40 cellular contexts compared by ENCODE assay signal in genomic region chr4:23477905-23478304, GRCh38.
"Had no signal": no experiment of that assay in that cellular context is flagged by ENCODE, and none has a peak within 500 bp of the region (broad histone marks: within the 10 kb centered on the region; RNA-seq: fewer than 3 reads in every experiment).

No MANE protein-coding gene starts in this region.

- H3K4me3 ChIP-seq: adrenal gland, body of pancreas, breast epithelium, cardiac muscle cell had no signal

- H3K4me3 Mint-ChIP-seq: activated CD4-positive, alpha-beta memory T cell treated with anti-CD3 and anti-CD28 coated beads, Interleukin-2, amount 10 ng/mL, durations not matched to agents 7 days and 5 days; activated CD4-positive, alpha-beta T cell treated with anti-CD3 and anti-CD28 coated beads for 36 hours; activated CD4-positive, alpha-beta T cell treated with anti-CD3 and anti-CD28 coated beads, Interleukin-2, amount 10 ng/mL, durations not matched to agents 7 days and 5 days; activated naive CD4-positive, alpha-beta T cell treated with anti-CD3 and anti-CD28 coated beads for 36 hours; activated naive CD8-positive, alpha-beta T cell treated with anti-CD3 and anti-CD28 coated beads for 36 hours; activated T-cell treated with anti-CD3 and anti-CD28 coated beads, Interleukin-2, amount 50 U/mL, for 4 hours; activated T-cell treated with anti-CD3 and anti-CD28 coated beads, Interleukin-2, amount 50 U/mL, for 72 hours; activated T-helper 1 cell treated with anti-CD3 and anti-CD28 coated beads, Interleukin-12 subunit alpha, Interleukin-12 subunit beta, Interleukin-2, Interleukin-4 antibody, amounts not matched to agents 30 ng/mL and 10 ng/mL and 1 ng/mL, durations not matched to agents 14 hours and 24 hours and 36 hours; activated T-helper 17 cell treated with anti-CD3 and anti-CD28 coated beads, Interleukin-2, amount 50 U/mL, for 72 hours; central memory CD8-positive, alpha-beta T cell; T-helper 1 cell treated with Interleukin-12 subunit alpha and Interleukin-12 subunit beta and Interleukin-4 antibody, amounts not matched to agents 30 μg/mL and 1 μg/mL, for 36 hours; T-helper 2 cell treated with Interferon-gamma antibody and Interleukin-4, amounts not matched to agents 5 μg/mL and 100 μg/mL, for 36 hours; WTC11 had no signal

- H3K4me1 Mint-ChIP-seq: activated CD4-positive, alpha-beta memory T cell treated with anti-CD3 and anti-CD28 coated beads, Interleukin-2, amount 10 ng/mL, durations not matched to agents 7 days and 5 days; activated CD4-positive, alpha-beta T cell treated with anti-CD3 and anti-CD28 coated beads for 36 hours; activated CD4-positive, alpha-beta T cell treated with anti-CD3 and anti-CD28 coated beads, Interleukin-2, amount 10 ng/mL, durations not matched to agents 7 days and 5 days; activated naive CD8-positive, alpha-beta T cell treated with anti-CD3 and anti-CD28 coated beads for 36 hours; activated T-helper 17 cell treated with anti-CD3 and anti-CD28 coated beads, Interleukin-2, amount 50 U/mL, for 72 hours; central memory CD8-positive, alpha-beta T cell had no signal

- H3K36me3 ChIP-seq: adrenal gland, brain microvascular endothelial cell, breast epithelium, cardiac muscle cell, WERI-Rb-1 had no signal

- ATAC-seq: activated CD4-positive, alpha-beta T cell treated with anti-CD3 and anti-CD28 coated beads for 36 hours; activated CD4-positive, CD25-positive, alpha-beta regulatory T cell treated with anti-CD3 and anti-CD28 coated beads, Interleukin-2, amount 50 U/mL, for 24 hours; activated naive CD4-positive, alpha-beta T cell treated with anti-CD3 and anti-CD28 coated beads, Interleukin-2, amount 50 U/mL, for 72 hours; activated T-cell treated with anti-CD3 and anti-CD28 coated beads, Interleukin-2, amount 50 U/mL, for 4 hours; activated T-cell treated with anti-CD3 and anti-CD28 coated beads, Interleukin-2, amount 50 U/mL, for 72 hours; activated T-helper 17 cell treated with anti-CD3 and anti-CD28 coated beads, Interleukin-2, amount 50 U/mL, for 72 hours; body of pancreas had no signal

- H3K36me3 Mint-ChIP-seq: activated naive CD4-positive, alpha-beta T cell treated with anti-CD3 and anti-CD28 coated beads, Interleukin-2, amount 50 U/mL, for 72 hours; activated naive CD8-positive, alpha-beta T cell treated with anti-CD3 and anti-CD28 coated beads for 36 hours; WTC11 had no signal

- H3K9me3 Mint-ChIP-seq: activated CD4-positive, alpha-beta T cell treated with anti-CD3 and anti-CD28 coated beads, Interleukin-2, amount 10 ng/mL, durations not matched to agents 7 days and 5 days; activated T-helper 1 cell treated with anti-CD3 and anti-CD28 coated beads, Interleukin-12 subunit alpha, Interleukin-12 subunit beta, Interleukin-2, Interleukin-4 antibody, amounts not matched to agents 30 ng/mL and 10 ng/mL and 1 ng/mL, durations not matched to agents 14 hours and 24 hours and 36 hours; activated T-helper 17 cell treated with anti-CD3 and anti-CD28 coated beads, Interleukin-2, amount 50 U/mL, for 72 hours; T-helper 1 cell treated with Interleukin-12 subunit alpha and Interleukin-12 subunit beta and Interleukin-4 antibody, amounts not matched to agents 30 μg/mL and 1 μg/mL, for 36 hours; T-helper 2 cell treated with Interferon-gamma antibody and Interleukin-4, amounts not matched to agents 5 μg/mL and 100 μg/mL, for 36 hours had no signal

- H3K27me3 ChIP-seq: adrenal gland, body of pancreas, brain microvascular endothelial cell, breast epithelium, cardiac muscle cell had no signal

- H3K4me1 ChIP-seq: adrenal gland, body of pancreas, breast epithelium had no signal

- H3K27ac ChIP-seq: adrenal gland, body of pancreas, brain microvascular endothelial cell, breast epithelium, cardiac muscle cell, WERI-Rb-1 had no signal

- DNase-seq: activated CD4-positive, alpha-beta memory T cell treated with anti-CD3 and anti-CD28 coated beads, Interleukin-2, amount 10 ng/mL, durations not matched to agents 7 days and 5 days; activated CD4-positive, alpha-beta T cell treated with anti-CD3 and anti-CD28 coated beads for 1 hour; activated CD4-positive, alpha-beta T cell treated with anti-CD3 and anti-CD28 coated beads for 36 hours; activated CD4-positive, alpha-beta T cell treated with anti-CD3 and anti-CD28 coated beads for 48 hours; activated CD4-positive, alpha-beta T cell treated with anti-CD3 and anti-CD28 coated beads, Interleukin-2, amount 10 ng/mL, durations not matched to agents 7 days and 5 days; activated CD4-positive, alpha-beta T cell treated with anti-CD3 and anti-CD28 coated beads, Interleukin-2, amount 50 U/mL, for 48 hours; activated CD4-positive, CD25-positive, alpha-beta regulatory T cell; activated CD8-positive, alpha-beta memory T cell treated with anti-CD3 and anti-CD28 coated beads, Interleukin-2, amount 50 U/mL, for 4 hours; activated effector memory CD4-positive, alpha-beta T cell treated with anti-CD3 and anti-CD28 coated beads, Interleukin-2, amount 50 U/mL, for 16 hours; activated gamma-delta T cell treated with Interleukin-2 at 50 U/mL for 16 hours; activated naive CD4-positive, alpha-beta T cell; activated naive CD4-positive, alpha-beta T cell treated with anti-CD3 and anti-CD28 coated beads for 36 hours; activated naive CD4-positive, alpha-beta T cell treated with anti-CD3 and anti-CD28 coated beads, Interleukin-2, amount 50 U/mL, for 16 hours; activated naive CD8-positive, alpha-beta T cell treated with anti-CD3 and anti-CD28 coated beads for 36 hours; activated T-cell treated with anti-CD3 and anti-CD28 coated beads for 4 hours; activated T-cell treated with anti-CD3 and anti-CD28 coated beads, Interleukin-2, amount 50 U/mL, for 1 hour; activated T-cell treated with anti-CD3 and anti-CD28 coated beads, Interleukin-2, amount 50 U/mL, for 4 hours; activated T-cell treated with anti-CD3 and anti-CD28 coated beads, Interleukin-2, amount 50 U/mL, for 72 hours; adrenal gland; amniotic stem cell; aorta; body of pancreas; brain microvascular endothelial cell; caudate nucleus; cerebellar nuclear complex; SW 1271; T-helper 1 cell; T-helper 2 cell; T-helper 9 cell; WERI-Rb-1 had no signal

- H3K27me3 Mint-ChIP-seq: activated CD4-positive, alpha-beta memory T cell treated with anti-CD3 and anti-CD28 coated beads, Interleukin-2, amount 10 ng/mL, durations not matched to agents 7 days and 5 days; activated CD4-positive, alpha-beta T cell treated with anti-CD3 and anti-CD28 coated beads for 36 hours; activated CD4-positive, alpha-beta T cell treated with anti-CD3 and anti-CD28 coated beads, Interleukin-2, amount 10 ng/mL, durations not matched to agents 7 days and 5 days; activated naive CD8-positive, alpha-beta T cell treated with anti-CD3 and anti-CD28 coated beads for 36 hours; activated T-helper 17 cell treated with anti-CD3 and anti-CD28 coated beads, Interleukin-2, amount 50 U/mL, for 72 hours; central memory CD8-positive, alpha-beta T cell had no signal

- H3K27ac Mint-ChIP-seq: activated CD4-positive, alpha-beta memory T cell treated with anti-CD3 and anti-CD28 coated beads, Interleukin-2, amount 10 ng/mL, durations not matched to agents 7 days and 5 days; activated CD4-positive, alpha-beta T cell treated with anti-CD3 and anti-CD28 coated beads for 36 hours; activated CD4-positive, alpha-beta T cell treated with anti-CD3 and anti-CD28 coated beads, Interleukin-2, amount 10 ng/mL, durations not matched to agents 7 days and 5 days; activated naive CD4-positive, alpha-beta T cell treated with anti-CD3 and anti-CD28 coated beads for 36 hours; activated naive CD4-positive, alpha-beta T cell treated with anti-CD3 and anti-CD28 coated beads, Interleukin-2, amount 50 U/mL, for 72 hours; activated naive CD8-positive, alpha-beta T cell treated with anti-CD3 and anti-CD28 coated beads for 36 hours; activated T-cell treated with anti-CD3 and anti-CD28 coated beads, Interleukin-2, amount 50 U/mL, for 72 hours; activated T-helper 1 cell treated with anti-CD3 and anti-CD28 coated beads, Interleukin-12 subunit alpha, Interleukin-12 subunit beta, Interleukin-2, Interleukin-4 antibody, amounts not matched to agents 30 ng/mL and 10 ng/mL and 1 ng/mL, durations not matched to agents 14 hours and 24 hours and 36 hours; activated T-helper 17 cell treated with anti-CD3 and anti-CD28 coated beads, Interleukin-2, amount 50 U/mL, for 72 hours; T-helper 1 cell treated with Interleukin-12 subunit alpha and Interleukin-12 subunit beta and Interleukin-4 antibody, amounts not matched to agents 30 μg/mL and 1 μg/mL, for 36 hours; T-helper 2 cell treated with Interferon-gamma antibody and Interleukin-4, amounts not matched to agents 5 μg/mL and 100 μg/mL, for 36 hours; WTC11 had no signal

- H3K9me3 ChIP-seq: adrenal gland, body of pancreas, breast epithelium had no signal
